8 cellular contexts compared by ENCODE assay signal in genomic region chr6:108592371-108593337, GRCh38. TPM values are rescaled to one million over a fixed set of nuclear protein-coding genes. Genes with fewer than 3 reads are reported as not detected.
DNase-seq lines count a peak whose midpoint lies in the region; ATAC-seq, FAIRE-seq and TF ChIP-seq lines count a peak whose summit lies in the region.

No MANE protein-coding gene starts in this region.

- no peak for TF ChIP-seq POLR2A in Peyer's patch (IDR thresholded peaks at IDR 0.05)

- no peak overlapping the region for H3K9ac ChIP-seq in astrocyte (ENCODE audit: low read length)

- no peak overlapping the region for H3K4me3 Mint-ChIP-seq in astrocyte (ENCODE audit: unreplicated experiment)

- H3K4me1 ChIP-seq in Peyer's patch (peaks cover 2 to 77% (median 29%) of the 10 kb centered on the region in 4 donors), astrocyte (ENCODE audit: insufficient read depth, low read length) (peaks cover 37% of the 10 kb centered on the region), lower lobe of right lung (peaks cover 100% of the 10 kb centered on the region)

- peaks cover 84% of the 10 kb centered on the region for H3K79me2 ChIP-seq in astrocyte (ENCODE audit: insufficient read depth, low read length)

- H4K20me1 ChIP-seq in astrocyte (ENCODE audit: insufficient read depth, low read length) = peaks cover 75% of the 10 kb centered on the region

- no peaks in the 10 kb centered on the region for H3K36me3 Mint-ChIP-seq in astrocyte (ENCODE audit: low read depth, unreplicated experiment)

- ATAC-seq in Right ventricle myocardium inferior (peak; percentile 40), HG03039 (IDR thresholded peaks at IDR 0.05; ENCODE audit: unreplicated experiment) (peak; percentile 78), lower lobe of right lung (peak; percentile 16 to 20)

- intact Hi-C loops in Right ventricle myocardium inferior (cut with DNase I) = no loop called here
- intact Hi-C loops in cardiac septum (cut with DNase I) = no loop called here
- intact Hi-C loops in lower lobe of right lung (cut with DNase I) = no loop called here

- H3K27ac Mint-ChIP-seq in astrocyte (ENCODE audit: unreplicated experiment) = peak overlapping the region; percentile 60

- H3K27me3 Mint-ChIP-seq in astrocyte (ENCODE audit: low read depth, unreplicated experiment) = no peaks in the 10 kb centered on the region

- no peak for FAIRE-seq in astrocyte (lab: Jason Lieb, UNC)

- H3K9me3 Mint-ChIP-seq in astrocyte (ENCODE audit: unreplicated experiment) = no peaks in the 10 kb centered on the region

- H3K27ac ChIP-seq in Peyer's patch = peak overlapping the region; percentile 72 to 86 (median 76)
- peak overlapping the region; percentile 4 for H3K27ac ChIP-seq in astrocyte (ENCODE audit: low read depth, low read length)
- peak overlapping the region; percentile 92 for H3K27ac ChIP-seq in lower lobe of right lung

- H3K36me3 ChIP-seq in Peyer's patch = peaks cover 0 to 4% (median 0%) of the 10 kb centered on the region in 3 donors
- H3K36me3 ChIP-seq in astrocyte (ENCODE audit: insufficient read depth, low read length) = no peaks in the 10 kb centered on the region
- no peaks in the 10 kb centered on the region for H3K36me3 ChIP-seq in lower lobe of right lung

- TF ChIP-seq CTCF in Peyer's patch (IDR thresholded peaks at IDR 0.05) (no peak), astrocyte (IDR thresholded peaks at IDR 0.05; ENCODE audit: insufficient read depth, low read depth, low read length) (no peak), lower lobe of right lung (IDR thresholded peaks at IDR 0.05) (no peak)

- H3K4me2 ChIP-seq in astrocyte (ENCODE audit: low read length) = peak overlapping the region; percentile 18

- no peak overlapping the region for H2AFZ ChIP-seq in astrocyte (ENCODE audit: low read depth, low read length)

- no peak for DNase-seq in Right ventricle myocardium inferior (ENCODE audit: missing footprints)
- no peak for DNase-seq in cardiac septum (ENCODE audit: low spot score)
- peak in 2 of 3 donors; percentile 85 to 89 for DNase-seq in Peyer's patch
- peak; percentile 97 for DNase-seq in astrocyte (ENCODE audit: low read depth)
- no peak for DNase-seq in lower lobe of right lung
- DNase-seq in stromal cell of bone marrow (ENCODE audit: low read depth) = peak; percentile 70
- DNase-seq in COR-L47 (lab: John Stamatoyannopoulos, UW) = no peak

- H3K4me3 ChIP-seq in Peyer's patch (no peak overlapping the region), astrocyte (ENCODE audit: insufficient read depth, low read depth, low read length) (no peak overlapping the region), lower lobe of right lung (no peak overlapping the region)

- peaks cover 68% of the 10 kb centered on the region for H3K4me1 Mint-ChIP-seq in astrocyte (ENCODE audit: low read depth, unreplicated experiment)

- H3K9me3 ChIP-seq in Peyer's patch (no peaks in the 10 kb centered on the region), astrocyte (ENCODE audit: insufficient read depth, low read depth, low read length) (no peaks in the 10 kb centered on the region), lower lobe of right lung (no peaks in the 10 kb centered on the region)

- H3K27me3 ChIP-seq in Peyer's patch = no peaks in the 10 kb centered on the region
- no peaks in the 10 kb centered on the region for H3K27me3 ChIP-seq in astrocyte (ENCODE audit: insufficient read depth, low read length)
- H3K27me3 ChIP-seq in lower lobe of right lung (ENCODE audit: low read depth) = no peaks in the 10 kb centered on the region

RNA-seq across cellular contexts. Expression of gene FOXO3, which starts 31.9 kb away (rescaled TPM):
- total RNA-seq in Right ventricle myocardium inferior = 32.3 TPM
- 32.1 TPM for total RNA-seq in cardiac septum
- 10 to 100 TPM; 34.3 to 61.1 (median 49.7) TPM for total RNA-seq in Peyer's patch
- total RNA-seq in astrocyte = 35.0 and 37.3 TPM in 2 replicates
- total RNA-seq in lower lobe of right lung = 60.1 TPM

Comparison
In these comparisons a context has a peak if more than half of its experiments do, and no peak if none do; other contexts are left out.
1. ATAC-seq: peak in every context shown above with its lines; median percentile 78 in HG03039; 40 in Right ventricle myocardium inferior; 18 in lower lobe of right lung.
2. DNase-seq: peak in Peyer's patch (2 of 3), astrocyte (single experiment) and stromal cell of bone marrow (single experiment); none in Right ventricle myocardium inferior (single experiment), cardiac septum (single experiment), lower lobe of right lung (single experiment) and COR-L47 (single experiment).
3. H3K27ac ChIP-seq: peak in every context shown above with its lines; median percentile 92 in lower lobe of right lung; 76 in Peyer's patch; 4 in astrocyte.